8 cellular contexts compared by ENCODE assay signal in the genomic region with DNA sequence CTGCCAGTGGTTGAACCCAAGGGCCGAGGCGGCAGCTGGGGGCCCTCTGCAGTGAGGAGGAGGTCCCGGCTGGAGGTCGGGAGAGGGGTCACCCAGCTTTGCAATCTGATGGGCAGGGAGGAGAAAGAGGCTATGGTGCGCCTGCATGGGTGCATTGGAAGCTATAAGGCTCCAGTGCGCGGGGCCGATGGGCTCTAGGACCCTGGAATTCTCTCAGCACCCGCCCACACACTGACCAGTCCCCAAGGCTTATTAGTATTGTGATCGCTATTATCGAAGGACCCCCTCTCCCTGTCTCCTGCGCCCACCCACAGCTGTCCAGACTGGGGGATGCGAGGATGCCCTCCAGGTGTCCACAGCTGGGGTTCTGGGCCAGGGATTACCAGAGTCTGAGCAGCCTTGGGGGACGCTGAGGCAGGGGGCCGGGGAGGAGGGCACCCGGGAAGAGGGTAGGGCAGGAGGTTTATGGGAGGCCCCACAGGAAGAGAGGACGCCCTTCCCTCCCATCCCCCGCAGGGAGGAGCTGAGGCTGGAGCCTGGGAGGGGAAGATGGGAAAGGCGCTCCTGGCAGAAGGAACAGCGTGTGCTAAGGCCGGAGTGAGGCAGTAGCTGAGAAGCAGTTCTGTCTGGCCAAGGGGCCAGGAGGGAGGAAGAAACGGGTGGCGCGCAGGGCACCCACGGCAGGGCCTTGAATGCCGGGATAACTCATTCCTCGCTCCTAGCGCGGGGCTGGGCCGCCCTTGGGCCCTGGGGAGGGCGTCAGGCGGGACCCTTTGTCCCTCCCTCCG. TPM values are rescaled to one million over a fixed set of nuclear protein-coding genes. Genes with fewer than 3 reads are reported as not detected.
A peak's percentile ranks its signal among the peaks of the same experiment; 100 is the strongest.
DNase-seq lines count a peak whose midpoint lies in the region; ATAC-seq and TF ChIP-seq lines count a peak whose summit lies in the region.

No MANE protein-coding gene starts in this region.

- no peak for TF ChIP-seq POLR2A in esophagus muscularis mucosa (IDR thresholded peaks at IDR 0.05; ENCODE audit: low read depth)

- H3K27ac ChIP-seq in esophagus muscularis mucosa (replicated peaks in 1 of 4): peak overlapping the region; percentile 89 to 93 (median 92)

- ATAC-seq in GM19035 (IDR thresholded peaks at IDR 0.05; ENCODE audit: unreplicated experiment) (no peak), GM19328 (IDR thresholded peaks at IDR 0.05; ENCODE audit: unreplicated experiment) (no peak)

- peaks cover 77% of the 10 kb centered on the region for H3K4me1 Mint-ChIP-seq in nephron progenitor cell

- peak overlapping the region; percentile 57 to 63 (median 59) for H3K4me3 ChIP-seq in esophagus muscularis mucosa

- intact Hi-C loops in esophagus muscularis mucosa (cut with DNase I): no loop called here

- peak overlapping the region; percentile 81 for H3K4me3 Mint-ChIP-seq in nephron progenitor cell

- peaks cover 23 to 28% (median 25%) of the 10 kb centered on the region in 4 donors for H3K4me1 ChIP-seq in esophagus muscularis mucosa

- DNase-seq in AG08396 (ENCODE audit: low spot score) (peak; percentile 75), RPMI7951 (ENCODE audit: low read depth) (peak; percentile 57), esophagus muscularis mucosa (ENCODE audit: extremely low spot score) (no peak), nephron progenitor cell (peak; percentile 73), NCI-H146 treated with DMSO at 0.1 percent for 48 hours (lab: John Stamatoyannopoulos, UW; ENCODE audit: unreplicated experiment) (no peak)
- no peak for DNase-seq in stimulated activated CD4-positive, alpha-beta T cell treated with anti-CD3 and anti-CD28 coated beads, Interleukin-4, amount 100 ng/mL, for 4 hours

- H3K27me3 ChIP-seq in esophagus muscularis mucosa: no peaks in the 10 kb centered on the region

- H3K36me3 ChIP-seq in esophagus muscularis mucosa: no peaks in the 10 kb centered on the region

- peak overlapping the region; percentile 59 for H3K27ac Mint-ChIP-seq in nephron progenitor cell

- TF ChIP-seq CTCF in esophagus muscularis mucosa (IDR thresholded peaks at IDR 0.05) (peak in 1 of 3 experiments; percentile 6), nephron progenitor cell (IDR thresholded peaks at IDR 0.05) (no peak)

- WGBS in esophagus muscularis mucosa: 22% methylated on average over 19 of the region's 33 CpGs

- H3K9me3 ChIP-seq in esophagus muscularis mucosa: no peaks in the 10 kb centered on the region

- no peaks in the 10 kb centered on the region for H3K9me3 Mint-ChIP-seq in nephron progenitor cell

- H3K36me3 Mint-ChIP-seq in nephron progenitor cell (ENCODE audit: low read depth): no peaks in the 10 kb centered on the region

- H3K27me3 Mint-ChIP-seq in nephron progenitor cell (ENCODE audit: low read depth, poor library complexity): peaks cover 2% of the 10 kb centered on the region

- no peak for TF ChIP-seq EP300 in esophagus muscularis mucosa (IDR thresholded peaks at IDR 0.05)

RNA-seq across cellular contexts. Expression of gene C9orf50, which starts 24.2 kb away (rescaled TPM):
- total RNA-seq in RPMI7951 (2014; rRNA removed; shearing (Covaris generic)): not detected in 2 replicates
- total RNA-seq in esophagus muscularis mucosa: under 1 TPM in 1 of 4 donors, not detected in 3; 0.34 TPM

RNA-seq across cellular contexts. Expression of gene NTMT1, which starts 29.2 kb away (rescaled TPM):
- 39.2 and 40.6 TPM in 2 replicates for total RNA-seq in RPMI7951 (2014; rRNA removed; shearing (Covaris generic))
- total RNA-seq in esophagus muscularis mucosa: 10 to 100 TPM; 20.3 to 33.3 (median 31.9) TPM

RNA-seq across cellular contexts. Expression of gene ASB6, which starts 45.2 kb away (rescaled TPM):
- 10.3 and 12.2 TPM in 2 replicates for total RNA-seq in RPMI7951 (2014; rRNA removed; shearing (Covaris generic))
- 10 to 100 TPM; 13.3 to 30.0 (median 22.0) TPM for total RNA-seq in esophagus muscularis mucosa

Comparison
In these comparisons a context has a peak if more than half of its experiments do, and no peak if none do; other contexts are left out.
1. DNase-seq: peak in AG08396 (single experiment), RPMI7951 (single experiment) and nephron progenitor cell (single experiment); none in esophagus muscularis mucosa (single experiment), stimulated activated CD4-positive, alpha-beta T cell treated with anti-CD3 and anti-CD28 coated beads, Interleukin-4, amount 100 ng/mL, for 4 hours (0 of 2) and NCI-H146 treated with DMSO at 0.1 percent for 48 hours (single experiment).